8 cellular contexts compared by ENCODE assay signal in genomic region chr5:102865171-102865509, GRCh38.
DNase-seq lines count a peak whose midpoint lies in the region; ATAC-seq and TF ChIP-seq lines count a peak whose summit lies in the region.

No MANE protein-coding gene starts in this region.

- H3K4me3 ChIP-seq in HCT116 (replicated peaks in 1 of 2; ENCODE audit: low read depth in 1 of 2, low read length in 2 of 2), result peak overlapping the region; percentile 68 to 80
- H3K4me3 ChIP-seq in right atrium auricular region, result peak overlapping the region; percentile 70 to 71
- peak overlapping the region; percentile 73 to 91 (median 90) for H3K4me3 ChIP-seq in skeletal muscle tissue (ENCODE audit: low read length in 3 of 3)

- no peak overlapping the region for H3K27ac Mint-ChIP-seq in activated CD4-positive, alpha-beta memory T cell treated with anti-CD3 and anti-CD28 coated beads, Interleukin-2, amount 10 ng/mL, durations not matched to agents 7 days and 5 days

- CTCF ChIA-PET in HCT116 (lab: Charles Lee), result interaction anchor here (2.1 kb wide), 1 partner anchor 184 kb away, joined by 8 read pairs; no protein-coding TSS in a partner anchor
- CTCF ChIA-PET in activated CD4-positive, alpha-beta memory T cell treated with anti-CD3 and anti-CD28 coated beads, Interleukin-2, amount 10 ng/mL, durations not matched to agents 7 days and 5 days (lab: Charles Lee), result interaction anchor here (1.1 kb wide), 1 partner anchor 8 kb away, joined by 5 read pairs; no protein-coding TSS in a partner anchor

- no peaks in the 10 kb centered on the region for H3K9me3 Mint-ChIP-seq in activated CD4-positive, alpha-beta memory T cell treated with anti-CD3 and anti-CD28 coated beads, Interleukin-2, amount 10 ng/mL, durations not matched to agents 7 days and 5 days

- RAD21 ChIA-PET in HCT116 (lab: Charles Lee; ENCODE audit: low non-redundant PET in 1 of 2, low total read pairs in 2 of 2, uncharacterized antibody in 2 of 2, unreplicated experiment in 2 of 2), result no interaction called here

- ATAC-seq in HCT116 (peak; percentile 56), HG02759 (IDR thresholded peaks at IDR 0.05; ENCODE audit: unreplicated experiment) (no peak), GM21786 (IDR thresholded peaks at IDR 0.05; ENCODE audit: unreplicated experiment) (no peak)

- TF ChIP-seq CTCF in HCT116 (IDR thresholded peaks at IDR 0.05 in 2 of 3, conservative IDR thresholded peaks at IDR 0.05 in 1 of 3; ENCODE audit: borderline replicate concordance in 1 of 3, insufficient read depth in 1 of 3, low read depth in 2 of 3, low read length in 2 of 3), result no peak
- no peak for TF ChIP-seq CTCF in right atrium auricular region (IDR thresholded peaks at IDR 0.05)

- H3K27me3 ChIP-seq in HCT116 (ENCODE audit: insufficient read depth, low read length) (no peaks in the 10 kb centered on the region), right atrium auricular region (no peaks in the 10 kb centered on the region), skeletal muscle tissue (ENCODE audit: control insufficient read depth in 3 of 3, insufficient read depth in 3 of 3, low read length in 3 of 3) (no peaks in the 10 kb centered on the region)

- peaks cover 11% of the 10 kb centered on the region for H3K4me1 Mint-ChIP-seq in activated CD4-positive, alpha-beta memory T cell treated with anti-CD3 and anti-CD28 coated beads, Interleukin-2, amount 10 ng/mL, durations not matched to agents 7 days and 5 days

- H3K4me1 ChIP-seq in HCT116 (ENCODE audit: control insufficient read depth in 1 of 2, insufficient read depth in 2 of 2, low read length in 2 of 2) (peaks cover 53 to 63% of the 10 kb centered on the region in 2 experiments), right atrium auricular region (peaks cover 0 to 25% of the 10 kb centered on the region in 2 donors), skeletal muscle tissue (ENCODE audit: control insufficient read depth in 3 of 3, insufficient read depth in 3 of 3, low read length in 3 of 3) (peaks cover 2 to 16% (median 6%) of the 10 kb centered on the region in 3 donors)

- no peak for TF ChIP-seq RAD21 in HCT116 (IDR thresholded peaks at IDR 0.05; ENCODE audit: low read depth)

- intact Hi-C loops in HCT116 (cut with micrococcal nuclease), result loop anchor here (5.0 kb wide), 2 partner anchors 47 to 92 kb away; no protein-coding TSS in a partner anchor

- BruUV-seq in HCT116 (replicated peaks; lab: Mats Ljungman, UMichigan), result TSS peak; percentile 94

- H3K9ac ChIP-seq in HCT116 (ENCODE audit: low read length) (peak overlapping the region; percentile 90), skeletal muscle tissue (ENCODE audit: low read depth in 1 of 3, low read length in 3 of 3) (peak overlapping the region; percentile 81 to 98 (median 93))

- no peak for TF ChIP-seq POLR2A in HCT116 (IDR thresholded peaks at IDR 0.05; ENCODE audit: borderline replicate concordance, extremely low read depth, insufficient read depth, insufficient read length)

- peaks cover 16% of the 10 kb centered on the region for H3K36me3 Mint-ChIP-seq in activated CD4-positive, alpha-beta memory T cell treated with anti-CD3 and anti-CD28 coated beads, Interleukin-2, amount 10 ng/mL, durations not matched to agents 7 days and 5 days (ENCODE audit: low read depth)

- H3K9me2 ChIP-seq in HCT116 (ENCODE audit: insufficient read depth), result no peaks in the 10 kb centered on the region

- H4K20me1 ChIP-seq in HCT116 (ENCODE audit: insufficient read depth), result no peaks in the 10 kb centered on the region

- peaks cover 18% of the 10 kb centered on the region for H3K27me3 Mint-ChIP-seq in activated CD4-positive, alpha-beta memory T cell treated with anti-CD3 and anti-CD28 coated beads, Interleukin-2, amount 10 ng/mL, durations not matched to agents 7 days and 5 days

- peak overlapping the region; percentile 54 for H3K4me3 Mint-ChIP-seq in activated CD4-positive, alpha-beta memory T cell treated with anti-CD3 and anti-CD28 coated beads, Interleukin-2, amount 10 ng/mL, durations not matched to agents 7 days and 5 days

- in situ Hi-C loops in ACHN (cut with HindIII; ENCODE audit: low pct_ligation_motif_present, low pct_unique_long_range_greater_than_20kb, low sequenced_read_pairs), result no loop called here

- peaks cover 41% of the 10 kb centered on the region for H3K79me2 ChIP-seq in HCT116 (ENCODE audit: insufficient read depth, low read length)

- H3K9me3 ChIP-seq in HCT116 (ENCODE audit: control insufficient read depth in 1 of 2, insufficient read depth in 1 of 2, low read depth in 1 of 2, low read length in 2 of 2) (no peaks in the 10 kb centered on the region), right atrium auricular region (no peaks in the 10 kb centered on the region), skeletal muscle tissue (ENCODE audit: control insufficient read depth in 3 of 3, low read length in 3 of 3) (no peaks in the 10 kb centered on the region)

- H3K27ac ChIP-seq in HCT116 (ENCODE audit: low read depth, low read length) (peak overlapping the region; percentile 99), right atrium auricular region (peak overlapping the region; percentile 94 to 97), skeletal muscle tissue (ENCODE audit: low read depth, low read length) (peak overlapping the region; percentile 89)

- no peak overlapping the region for H2AFZ ChIP-seq in HCT116 (ENCODE audit: low read depth, low read length, poor library complexity, severe bottlenecking)

- peak overlapping the region; percentile 91 for H3K4me2 ChIP-seq in HCT116 (ENCODE audit: low read length)

- peak; percentile 49 for DNase-seq in HCT116 (ENCODE audit: low read depth, low spot score)
- DNase-seq in activated CD4-positive, alpha-beta memory T cell treated with anti-CD3 and anti-CD28 coated beads, Interleukin-2, amount 10 ng/mL, durations not matched to agents 7 days and 5 days, result no peak
- no peak for DNase-seq in right atrium auricular region (ENCODE audit: low spot score)
- DNase-seq in DMS53 (lab: John Stamatoyannopoulos, UW), result no peak
- no peak for DNase-seq in ACHN

- H3K36me3 ChIP-seq in HCT116 (ENCODE audit: control insufficient read depth in 1 of 2, insufficient read depth in 2 of 2, low read length in 2 of 2) (peaks cover 0 to 9% of the 10 kb centered on the region in 2 experiments; a peak in 2 of 4 replicates), right atrium auricular region (peaks cover 37% of the 10 kb centered on the region), skeletal muscle tissue (ENCODE audit: control insufficient read depth in 3 of 3, insufficient read depth in 3 of 3, low read length in 3 of 3) (peaks cover 0 to 3% (median 0%) of the 10 kb centered on the region in 3 donors)

- POLR2A ChIA-PET in HCT116 (lab: Charles Lee), result interaction anchor here (0.9 to 1.9 kb wide), 7 partner anchors 10 to 183 kb away, joined by 3 to 8 read pairs (median 4); no protein-coding TSS in a partner anchor
- POLR2A ChIA-PET in activated CD4-positive, alpha-beta memory T cell treated with anti-CD3 and anti-CD28 coated beads, Interleukin-2, amount 10 ng/mL, durations not matched to agents 7 days and 5 days (lab: Charles Lee), result interaction anchor here (2.0 kb wide), 1 partner anchor 255 kb away, joined by 6 read pairs; the partner anchor contains the start of genes GIN1 and PPIP5K2

TF ChIP-seq in HCT116, 20 proteins besides CTCF, POLR2A, EP300 and RAD21:
- TF ChIP-seq FOSL1 (IDR thresholded peaks at IDR 0.05; ENCODE audit: low read depth) (0 out of 2 replicates have a peak, but pooled peaks have one; percentile 20), SRF (IDR thresholded peaks at IDR 0.05; ENCODE audit: low read depth) (no peak)
